26 cellular contexts compared by ENCODE assay signal in the genomic region with DNA sequence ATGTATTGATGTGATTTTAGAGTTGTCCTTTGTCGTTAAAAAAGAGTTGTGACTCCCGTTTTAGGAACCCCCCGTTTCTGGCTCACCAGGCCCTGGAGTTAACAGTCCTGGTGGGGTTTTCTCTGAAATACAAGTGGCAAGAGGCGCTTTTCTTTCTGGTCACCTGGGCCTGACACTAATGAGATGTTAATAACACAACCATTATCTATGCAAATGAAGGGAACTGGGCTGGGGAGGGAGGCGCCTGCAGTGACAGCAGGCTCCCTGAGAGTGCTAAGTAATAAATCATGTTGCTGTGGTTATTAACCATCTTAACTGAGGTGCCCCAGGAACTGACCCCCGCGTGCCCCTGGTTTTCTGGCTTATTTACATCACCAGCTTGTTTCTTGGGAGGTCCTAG.
"Had no signal": no experiment of that assay in that cellular context is flagged by ENCODE, and none has a peak within 500 bp of the region (broad histone marks: within the 10 kb centered on the region; RNA-seq: fewer than 3 reads in every experiment).

No MANE protein-coding gene starts in this region.

- H3K4me3 Mint-ChIP-seq: naive thymus-derived CD4-positive, alpha-beta T cell; nephron progenitor cell; stimulated activated memory B cell treated with anti-CD40 and anti-IgM and Interleukin-4, amounts not matched to agents 10 μg/mL and 1 μg/mL and 100 μg/mL, for 72 hours; type B pancreatic cell had no signal

- H3K36me3 ChIP-seq: gastrocnemius medialis, left lung, ovary, sigmoid colon, tibial artery had no signal

- H3K9me3 ChIP-seq: gastrocnemius medialis, ovary, psoas muscle, testis, tibial artery had no signal

- H3K27ac ChIP-seq: epithelial cell of prostate, gastrocnemius medialis, left lung, ovary, psoas muscle, sigmoid colon, tibial artery had no signal

- H3K27ac Mint-ChIP-seq: naive thymus-derived CD4-positive, alpha-beta T cell; nephron progenitor cell; stimulated activated memory B cell treated with anti-CD40 and anti-IgM and Interleukin-4, amounts not matched to agents 10 μg/mL and 1 μg/mL and 100 μg/mL, for 72 hours; type B pancreatic cell had no signal

- H3K4me1 ChIP-seq: gastrocnemius medialis, left lung, psoas muscle, sigmoid colon had no signal

- ATAC-seq: esophagus mucosa; gastrocnemius medialis; left lung; naive thymus-derived CD4-positive, alpha-beta T cell; psoas muscle; right cardiac atrium; stimulated activated memory B cell treated with anti-CD40 and anti-IgM and Interleukin-4, amounts not matched to agents 10 μg/mL and 1 μg/mL and 100 μg/mL, for 72 hours; stimulated activated naive CD8-positive, alpha-beta T cell treated with anti-CD3 and anti-CD28 coated beads, Interleukin-15, Interleukin-2, amounts not matched to agents 100 U/mL and 50 U/mL, for 24 hours had no signal

- H3K36me3 Mint-ChIP-seq: stimulated activated memory B cell treated with anti-CD40 and anti-IgM and Interleukin-4, amounts not matched to agents 10 μg/mL and 1 μg/mL and 100 μg/mL, for 72 hours; type B pancreatic cell had no signal

- DNase-seq: dorsolateral prefrontal cortex; effector CD4-positive, alpha-beta T cell; foreskin fibroblast; gastrocnemius medialis; head of caudate nucleus; kidney; left lung; mesenchymal stem cell; midbrain; naive thymus-derived CD4-positive, alpha-beta T cell; nephron progenitor cell; occipital lobe; ovary; posterior cingulate gyrus; psoas muscle; right cardiac atrium; sigmoid colon; stimulated activated CD4-positive, alpha-beta T cell treated with anti-CD3 and anti-CD28 coated beads, Interleukin-4, amount 100 ng/mL, for 4 hours; stimulated activated naive CD8-positive, alpha-beta T cell treated with anti-CD3 and anti-CD28 coated beads, Interleukin-15, Interleukin-2, amounts not matched to agents 100 U/mL and 50 U/mL, for 24 hours; substantia nigra; testis; tibial artery had no signal

- H3K27me3 ChIP-seq: gastrocnemius medialis, left lung, ovary, sigmoid colon, testis, tibial artery had no signal

- H3K27me3 Mint-ChIP-seq: stimulated activated memory B cell treated with anti-CD40 and anti-IgM and Interleukin-4, amounts not matched to agents 10 μg/mL and 1 μg/mL and 100 μg/mL, for 72 hours; type B pancreatic cell had no signal

- H3K9me3 Mint-ChIP-seq: stimulated activated memory B cell treated with anti-CD40 and anti-IgM and Interleukin-4, amounts not matched to agents 10 μg/mL and 1 μg/mL and 100 μg/mL, for 72 hours; type B pancreatic cell had no signal

- H3K4me1 Mint-ChIP-seq: naive thymus-derived CD4-positive, alpha-beta T cell; stimulated activated memory B cell treated with anti-CD40 and anti-IgM and Interleukin-4, amounts not matched to agents 10 μg/mL and 1 μg/mL and 100 μg/mL, for 72 hours had no signal

- H3K4me3 ChIP-seq: dorsolateral prefrontal cortex, gastrocnemius medialis, left lung, ovary, psoas muscle, sigmoid colon, testis, tibial artery had no signal
